Comparison of ENCODE assay signal across 8 cellular contexts in the genomic region with DNA sequence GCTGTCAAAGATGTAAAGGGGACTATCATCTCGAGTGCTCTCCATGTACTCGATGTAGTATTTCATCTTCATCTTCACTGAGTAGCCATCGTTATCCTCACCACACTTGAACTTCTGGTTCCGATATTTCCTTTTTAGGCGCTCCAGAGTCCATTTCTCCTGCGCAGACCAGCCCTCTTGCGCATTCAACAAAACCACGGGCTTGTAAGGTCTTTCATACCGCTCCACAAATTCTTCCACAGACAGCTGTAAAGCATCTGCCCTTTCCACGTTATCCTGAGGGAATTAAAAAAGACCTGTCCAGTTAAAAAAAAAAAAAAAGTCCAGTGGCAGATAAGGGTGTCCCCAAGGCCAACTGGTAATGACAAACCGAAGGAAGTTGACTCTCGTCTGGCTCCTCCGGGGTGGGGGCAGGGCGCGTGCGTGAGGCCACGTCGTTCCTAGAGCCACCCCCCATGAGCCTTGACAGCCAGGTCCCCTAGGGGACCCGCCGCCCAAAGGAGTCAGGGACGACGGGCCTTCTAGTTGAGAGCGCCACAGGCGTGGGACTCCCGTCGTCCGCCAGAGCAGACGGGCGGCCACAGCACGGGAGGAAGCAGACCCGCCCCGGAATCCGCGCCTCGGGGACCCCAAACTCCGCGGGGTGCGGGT. TPM values are rescaled to one million over a fixed set of nuclear protein-coding genes. Genes with fewer than 3 reads are reported as not detected.
A peak's percentile ranks its signal among the peaks of the same experiment; 100 is the strongest.
DNase-seq lines count a peak whose midpoint lies in the region; ATAC-seq, FAIRE-seq and TF ChIP-seq lines count a peak whose summit lies in the region.

No MANE protein-coding gene starts in this region.

- ATAC-seq in GM19328 (IDR thresholded peaks at IDR 0.05; ENCODE audit: unreplicated experiment) (peak; percentile 10), HG03460 (IDR thresholded peaks at IDR 0.05; ENCODE audit: unreplicated experiment) (peak; percentile 22)

- H3K4me3 ChIP-seq in astrocyte (ENCODE audit: insufficient read depth, low read depth, low read length), result peak overlapping the region; percentile 81
- H3K4me3 ChIP-seq in iPS-11a (ENCODE audit: low read depth, low read length), result peak overlapping the region; percentile 78
- peak overlapping the region; percentile 64 to 100 (median 90) for H3K4me3 ChIP-seq in skin epidermis

- peaks cover 35% of the 10 kb centered on the region for H3K36me3 ChIP-seq in astrocyte (ENCODE audit: insufficient read depth, low read length)

- peaks cover 28% of the 10 kb centered on the region for H3K4me1 Mint-ChIP-seq in T-helper 2 cell treated with Interferon-gamma antibody and Interleukin-4, amounts not matched to agents 5 μg/mL and 100 μg/mL, for 36 hours (ENCODE audit: low read depth)
- peaks cover 11% of the 10 kb centered on the region for H3K4me1 Mint-ChIP-seq in astrocyte (ENCODE audit: low read depth, unreplicated experiment)

- no peak for FAIRE-seq in astrocyte (lab: Jason Lieb, UNC)

- peak overlapping the region; percentile 99 for H3K4me3 Mint-ChIP-seq in T-helper 2 cell treated with Interferon-gamma antibody and Interleukin-4, amounts not matched to agents 5 μg/mL and 100 μg/mL, for 36 hours
- peak overlapping the region; percentile 97 for H3K4me3 Mint-ChIP-seq in astrocyte (ENCODE audit: unreplicated experiment)

- peaks cover 92% of the 10 kb centered on the region for H3K79me2 ChIP-seq in astrocyte (ENCODE audit: insufficient read depth, low read length)

- peak overlapping the region; percentile 94 for H3K27ac ChIP-seq in astrocyte (ENCODE audit: low read depth, low read length)
- H3K27ac ChIP-seq in skin epidermis, result peak overlapping the region; percentile 88 to 99 (median 97)

- no peaks in the 10 kb centered on the region for H3K27me3 ChIP-seq in astrocyte (ENCODE audit: insufficient read depth, low read length)

- no peak for TF ChIP-seq CTCF in astrocyte (IDR thresholded peaks at IDR 0.05; ENCODE audit: insufficient read depth, low read depth, low read length)

- H3K4me1 ChIP-seq in astrocyte (ENCODE audit: insufficient read depth, low read length), result peaks cover 16% of the 10 kb centered on the region

- H3K9ac ChIP-seq in astrocyte (ENCODE audit: low read length), result peak overlapping the region; percentile 92

- no peaks in the 10 kb centered on the region for H3K27me3 Mint-ChIP-seq in T-helper 2 cell treated with Interferon-gamma antibody and Interleukin-4, amounts not matched to agents 5 μg/mL and 100 μg/mL, for 36 hours (ENCODE audit: low read depth)
- H3K27me3 Mint-ChIP-seq in astrocyte (ENCODE audit: low read depth, unreplicated experiment), result no peaks in the 10 kb centered on the region

- peak overlapping the region; percentile 98 for H3K4me2 ChIP-seq in astrocyte (ENCODE audit: low read length)

- no peaks in the 10 kb centered on the region for H3K9me3 Mint-ChIP-seq in T-helper 2 cell treated with Interferon-gamma antibody and Interleukin-4, amounts not matched to agents 5 μg/mL and 100 μg/mL, for 36 hours
- no peaks in the 10 kb centered on the region for H3K9me3 Mint-ChIP-seq in astrocyte (ENCODE audit: unreplicated experiment)

- H4K20me1 ChIP-seq in astrocyte (ENCODE audit: insufficient read depth, low read length), result peaks cover 64% of the 10 kb centered on the region

- peak overlapping the region; percentile 94 for H3K27ac Mint-ChIP-seq in T-helper 2 cell treated with Interferon-gamma antibody and Interleukin-4, amounts not matched to agents 5 μg/mL and 100 μg/mL, for 36 hours
- H3K27ac Mint-ChIP-seq in astrocyte (ENCODE audit: unreplicated experiment), result peak overlapping the region; percentile 93

- peaks cover 61% of the 10 kb centered on the region for H3K36me3 Mint-ChIP-seq in T-helper 2 cell treated with Interferon-gamma antibody and Interleukin-4, amounts not matched to agents 5 μg/mL and 100 μg/mL, for 36 hours (ENCODE audit: low read depth)
- peaks cover 13% of the 10 kb centered on the region for H3K36me3 Mint-ChIP-seq in astrocyte (ENCODE audit: low read depth, unreplicated experiment)

- peak in 10 of 14 donors; percentile 49 to 82 (median 63) for DNase-seq in C1 segment of cervical spinal cord (lab: John Stamatoyannopoulos, UW)
- peak; percentile 66 for DNase-seq in T-helper 2 cell treated with Interferon-gamma antibody and Interleukin-4, amounts not matched to agents 5 μg/mL and 100 μg/mL, for 36 hours (ENCODE audit: low spot score)
- DNase-seq in astrocyte (ENCODE audit: low read depth), result no peak
- no peak for DNase-seq in HPDE6-E6E7 (ENCODE audit: extremely low spot score)

- no peaks in the 10 kb centered on the region for H3K9me3 ChIP-seq in astrocyte (ENCODE audit: insufficient read depth, low read depth, low read length)

- peak overlapping the region; percentile 84 for H2AFZ ChIP-seq in astrocyte (ENCODE audit: low read depth, low read length)

RNA-seq across cellular contexts. Expression of gene JMJD6, which starts 0.7 kb away (rescaled TPM):
- 45.5 and 47.2 TPM in 2 replicates for total RNA-seq in astrocyte

RNA-seq across cellular contexts. Expression of gene METTL23, which starts 0.9 kb away (rescaled TPM):
- total RNA-seq in astrocyte, result 24.3 and 26.0 TPM in 2 replicates

RNA-seq across cellular contexts. Expression of gene SRSF2, which starts 11.4 kb away (rescaled TPM):
- total RNA-seq in astrocyte, result 143 and 176 TPM in 2 replicates

RNA-seq across cellular contexts. Expression of gene MFSD11, which starts 12.2 kb away (rescaled TPM):
- 20.1 and 20.9 TPM in 2 replicates for total RNA-seq in astrocyte

RNA-seq across cellular contexts. Expression of gene MXRA7, which starts 14.9 kb away (rescaled TPM):
- 177 and 179 TPM in 2 replicates for total RNA-seq in astrocyte

Comparison
In these comparisons a context has a peak if more than half of its experiments do, and no peak if none do; other contexts are left out.
1. DNase-seq: peak in C1 segment of cervical spinal cord (10 of 14) and T-helper 2 cell treated with Interferon-gamma antibody and Interleukin-4, amounts not matched to agents 5 μg/mL and 100 μg/mL, for 36 hours (single experiment); none in astrocyte (single experiment) and HPDE6-E6E7 (single experiment).
2. Peak in every context shown above with its lines, with median percentiles within 50 percentile points of each other: H3K4me3 ChIP-seq.